8 cellular contexts compared by ENCODE assay signal in the genomic region with DNA sequence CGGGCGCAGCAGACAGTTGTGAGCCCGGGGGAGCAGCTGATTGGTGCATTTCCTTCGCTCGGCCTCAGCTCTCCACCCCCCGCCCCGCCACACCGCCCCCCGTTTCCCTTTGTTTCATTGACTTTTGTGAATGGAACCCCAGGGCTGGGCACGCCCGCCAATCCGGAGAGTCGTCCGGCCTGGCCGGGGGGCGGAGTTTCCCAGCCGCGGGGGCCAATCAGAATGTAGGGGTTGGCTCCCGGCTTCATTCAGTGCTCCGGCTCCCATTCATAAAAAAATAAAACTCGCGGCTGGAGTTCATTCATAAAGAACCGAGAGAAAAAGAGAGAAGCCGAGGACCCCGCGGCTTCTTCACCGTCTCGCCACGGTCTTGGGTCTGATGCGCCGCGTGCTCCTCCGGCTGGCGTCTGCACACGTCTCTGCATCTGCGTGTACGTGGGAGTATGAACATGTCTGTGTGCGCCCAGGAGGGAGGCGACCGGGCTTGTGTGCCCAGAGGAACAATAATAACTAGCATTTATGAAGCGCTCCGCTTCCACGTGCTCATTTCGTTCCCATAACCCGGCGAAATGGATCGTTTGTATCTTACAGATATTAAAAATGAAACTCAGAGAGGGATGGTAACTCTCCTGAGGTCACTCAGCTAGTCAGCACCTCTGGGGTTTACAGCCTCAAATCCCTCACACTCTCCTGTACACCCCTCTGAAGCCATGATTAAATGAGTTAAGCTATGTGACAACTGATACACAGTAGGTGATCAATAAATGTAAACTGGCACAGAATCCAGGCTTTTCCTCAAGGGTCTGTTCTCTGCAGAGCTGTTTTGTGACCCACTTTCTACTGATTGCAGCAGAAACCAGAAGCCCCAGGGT. TPM values are rescaled to one million over a fixed set of nuclear protein-coding genes. Genes with fewer than 3 reads are reported as not detected.
DNase-seq lines count a peak whose midpoint lies in the region; ATAC-seq and TF ChIP-seq lines count a peak whose summit lies in the region.

A gene (minus strand): TSS at position 24 of the 872 bp plus-strand sequence. CDS start 723 bp downstream, outside the sequence.

- WGBS in mesenchymal stem cell: under 1% methylated on average over 47 of the region's 47 CpGs

- H2BK15ac ChIP-seq in mesenchymal stem cell (ENCODE audit: low read depth, poor library complexity, severe bottlenecking): peak within 1 kb of the TSS; percentile 83

- peaks cover 17% of the 10 kb centered on the region for H3K79me1 ChIP-seq in mesenchymal stem cell (replicated peaks; ENCODE audit: low read length, poor library complexity, severe bottlenecking)

- H3K4me1 ChIP-seq in endocrine pancreas (ENCODE audit: control insufficient read depth, insufficient read depth, low read length) (peaks cover 4% of the 10 kb centered on the region), mesenchymal stem cell (ENCODE audit: control insufficient read depth, insufficient read depth, low read depth, low read length) (peaks cover 23% of the 10 kb centered on the region)

- CTCF ChIA-PET in BJ (lab: Yijun Ruan, JAX): interaction anchor here (1.0 to 1.7 kb wide), 3 partner anchors 9 to 123 kb away, joined by 3 to 5 read pairs (median 5); no protein-coding TSS in a partner anchor

- POLR2A ChIA-PET in BJ (lab: Charles Lee): no interaction called here

- TF ChIP-seq CTCF in BJ (IDR thresholded peaks at IDR 0.05; ENCODE audit: insufficient read depth, low read depth, low read length): no peak
- no peak for TF ChIP-seq CTCF in HL-60 (IDR thresholded peaks at IDR 0.05; ENCODE audit: insufficient read depth, low read length)

- peak; percentile 59 for DNase-seq in BJ (ENCODE audit: low read depth)
- DNase-seq in HL-60 (ENCODE audit: low read depth in 1 of 2, low spot score in 1 of 2): peak; percentile 88 to 93
- peak; percentile 88 for DNase-seq in NOMO-1 treated with DMSO at 0.1 percent for 48 hours (lab: John Stamatoyannopoulos, UW; ENCODE audit: unreplicated experiment)
- DNase-seq in activated CD8-positive, alpha-beta memory T cell treated with anti-CD3 and anti-CD28 coated beads for 48 hours (ENCODE audit: low read depth in 2 of 3, low spot score in 2 of 3): peak; percentile 82 to 88 (median 86)
- peak; percentile 96 for DNase-seq in mesenchymal stem cell
- DNase-seq in stimulated activated CD4-positive, alpha-beta T cell treated with anti-CD3 and anti-CD28 coated beads, TNF-alpha, amount 100 ng/mL, for 48 hours (ENCODE audit: low read depth in 3 of 3): peak; percentile 88 to 90 (median 89)

- H3K9ac ChIP-seq in endocrine pancreas (ENCODE audit: control insufficient read depth, insufficient read depth, low read length) (peak within 1 kb of the TSS; percentile 68), mesenchymal stem cell (ENCODE audit: low read length) (peak within 1 kb of the TSS; percentile 86)

- peak within 1 kb of the TSS; percentile 86 for H2AFZ ChIP-seq in mesenchymal stem cell (ENCODE audit: low read depth, low read length)

- H3K27me3 ChIP-seq in BJ (ENCODE audit: control insufficient read depth, insufficient read depth, low read length): no peaks in the 10 kb centered on the region
- no peaks in the 10 kb centered on the region for H3K27me3 ChIP-seq in HL-60 (ENCODE audit: insufficient read depth, poor library complexity, severe bottlenecking)
- H3K27me3 ChIP-seq in endocrine pancreas (ENCODE audit: control insufficient read depth, insufficient read depth, low read length): no peaks in the 10 kb centered on the region
- H3K27me3 ChIP-seq in mesenchymal stem cell (ENCODE audit: control insufficient read depth in 1 of 2, insufficient read depth in 1 of 2, low read length in 2 of 2): no peaks in the 10 kb centered on the region

- H3K4me2 ChIP-seq in mesenchymal stem cell (ENCODE audit: low read length, poor library complexity, severe bottlenecking): peak within 1 kb of the TSS; percentile 96

- peak within 1 kb of the TSS; percentile 82 to 86 for H3K18ac ChIP-seq in mesenchymal stem cell (ENCODE audit: low read depth in 1 of 2, low read length in 2 of 2)

- no peak within 1 kb of the TSS for H2BK5ac ChIP-seq in mesenchymal stem cell (ENCODE audit: low read depth, low read length, poor library complexity, severe bottlenecking)

- peak within 1 kb of the TSS; percentile 82 for H4K8ac ChIP-seq in mesenchymal stem cell (ENCODE audit: low read length)

- H3K36me3 ChIP-seq in BJ (ENCODE audit: control insufficient read depth, insufficient read depth, low read length) (no peaks in the 10 kb centered on the region), endocrine pancreas (ENCODE audit: control insufficient read depth, insufficient read depth, low read length) (no peaks in the 10 kb centered on the region), mesenchymal stem cell (ENCODE audit: control insufficient read depth in 1 of 2, insufficient read depth in 2 of 2, low read depth in 1 of 2, low read length in 2 of 2) (no peaks in the 10 kb centered on the region)

- H3K14ac ChIP-seq in mesenchymal stem cell (ENCODE audit: low read length in 2 of 2): peak within 1 kb of the TSS in 1 of 2 experiments; percentile 55

- H4K91ac ChIP-seq in mesenchymal stem cell (ENCODE audit: low read length): peak within 1 kb of the TSS; percentile 82

- no peaks in the 10 kb centered on the region for H3K9me3 ChIP-seq in endocrine pancreas (ENCODE audit: control insufficient read depth, low read length)
- H3K9me3 ChIP-seq in mesenchymal stem cell (ENCODE audit: control insufficient read depth, low read length): no peaks in the 10 kb centered on the region

- peak within 1 kb of the TSS; percentile 46 for H3K27ac ChIP-seq in HL-60 (replicated peaks)
- peak within 1 kb of the TSS; percentile 33 for H3K27ac ChIP-seq in mesenchymal stem cell (ENCODE audit: low read length, poor library complexity, severe bottlenecking)

- peak within 1 kb of the TSS; percentile 63 to 67 for H2BK12ac ChIP-seq in mesenchymal stem cell (ENCODE audit: low read length in 2 of 2)

- H2AK5ac ChIP-seq in mesenchymal stem cell (ENCODE audit: low read length, severe bottlenecking): no peak within 1 kb of the TSS

- peak within 1 kb of the TSS; percentile 50 for H3K4me3 ChIP-seq in BJ (ENCODE audit: low read depth, low read length)
- H3K4me3 ChIP-seq in HL-60 (replicated peaks; ENCODE audit: insufficient read depth, low read length): peak within 1 kb of the TSS; percentile 71
- H3K4me3 ChIP-seq in endocrine pancreas (ENCODE audit: control insufficient read depth, insufficient read depth, low read length): peak within 1 kb of the TSS; percentile 62
- H3K4me3 ChIP-seq in mesenchymal stem cell (ENCODE audit: insufficient read depth in 1 of 2, low read depth in 1 of 2, low read length in 2 of 2): peak within 1 kb of the TSS; percentile 64 to 81

- peak within 1 kb of the TSS in 1 of 2 experiments; percentile 73 for H3K4ac ChIP-seq in mesenchymal stem cell (ENCODE audit: low read depth in 1 of 2, low read length in 2 of 2)

- peak; percentile 77 for ATAC-seq in GM19438 (IDR thresholded peaks at IDR 0.05; ENCODE audit: low read depth, unreplicated experiment)

- peak within 1 kb of the TSS; percentile 82 for H2BK120ac ChIP-seq in mesenchymal stem cell (ENCODE audit: low read depth, low read length)

- H3K23ac ChIP-seq in mesenchymal stem cell (ENCODE audit: low read length in 2 of 2): peak within 1 kb of the TSS in 1 of 2 experiments; percentile 91

RNA-seq across cellular contexts. Expression of the gene that starts here (rescaled TPM):
- 4.2 and 6.6 TPM in 2 replicates for polyA plus RNA-seq in BJ (2011; rRNA removed)
- 2.8 and 4.2 TPM in 2 replicates for polyA minus RNA-seq in BJ (2011; rRNA and poly(A)+ RNA removed)
- 25.3 TPM for polyA plus RNA-seq in mesenchymal stem cell (2013, experiment 1 of 2)
- 24.1 TPM for polyA plus RNA-seq in mesenchymal stem cell (2013, experiment 2 of 2)

Comparison
In these comparisons a context has a peak if more than half of its experiments do, and no peak if none do; other contexts are left out.
1. Peak in every context shown above with its lines: DNase-seq, ATAC-seq, H3K4me3 ChIP-seq and H3K27ac ChIP-seq.